Comparison of ENCODE assay signal across 1 cellular context in genomic region chr1:236543065-236543669, GRCh38.
TF ChIP-seq lines count a peak whose summit lies in the region.

No MANE protein-coding gene starts in this region.

TF ChIP-seq in K562, 482 proteins besides CTCF, POLR2A, EP300 and RAD21:
- peak; percentile 20; the same call in 1 of the 2 replicates for TF ChIP-seq POLR2G (IDR thresholded peaks at IDR 0.05; ENCODE audit: low read depth, low read length)
- no peak for TF ChIP-seq ZNF707 (CRISPR knock-in tag; conservative IDR thresholded peaks at IDR 0.05)
- no peak for TF ChIP-seq ZNF407 (IDR thresholded peaks at IDR 0.05; ENCODE audit: low read depth)
- TF ChIP-seq SIN3A (IDR thresholded peaks at IDR 0.05; ENCODE audit: borderline replicate concordance in 2 of 2, control insufficient read depth in 1 of 2, low read depth in 2 of 2, low read length in 2 of 2) = no peak
- no peak for TF ChIP-seq SMAD4 (CRISPR knock-in tag; conservative IDR thresholded peaks at IDR 0.05)
- no peak for TF ChIP-seq MTF1 (CRISPR knock-in tag; IDR thresholded peaks at IDR 0.05; ENCODE audit: borderline replicate concordance)
